Comparison of ENCODE assay signal across 1 cellular context in genomic region chr3:115783938-115784738, GRCh38.
TF ChIP-seq lines count a peak whose summit lies in the region.

No MANE protein-coding gene starts in this region.

TF ChIP-seq in HepG2, 621 proteins besides CTCF, POLR2A, EP300 and RAD21 (continued from another document and continues in another):
- TF ChIP-seq, protein P1, sequence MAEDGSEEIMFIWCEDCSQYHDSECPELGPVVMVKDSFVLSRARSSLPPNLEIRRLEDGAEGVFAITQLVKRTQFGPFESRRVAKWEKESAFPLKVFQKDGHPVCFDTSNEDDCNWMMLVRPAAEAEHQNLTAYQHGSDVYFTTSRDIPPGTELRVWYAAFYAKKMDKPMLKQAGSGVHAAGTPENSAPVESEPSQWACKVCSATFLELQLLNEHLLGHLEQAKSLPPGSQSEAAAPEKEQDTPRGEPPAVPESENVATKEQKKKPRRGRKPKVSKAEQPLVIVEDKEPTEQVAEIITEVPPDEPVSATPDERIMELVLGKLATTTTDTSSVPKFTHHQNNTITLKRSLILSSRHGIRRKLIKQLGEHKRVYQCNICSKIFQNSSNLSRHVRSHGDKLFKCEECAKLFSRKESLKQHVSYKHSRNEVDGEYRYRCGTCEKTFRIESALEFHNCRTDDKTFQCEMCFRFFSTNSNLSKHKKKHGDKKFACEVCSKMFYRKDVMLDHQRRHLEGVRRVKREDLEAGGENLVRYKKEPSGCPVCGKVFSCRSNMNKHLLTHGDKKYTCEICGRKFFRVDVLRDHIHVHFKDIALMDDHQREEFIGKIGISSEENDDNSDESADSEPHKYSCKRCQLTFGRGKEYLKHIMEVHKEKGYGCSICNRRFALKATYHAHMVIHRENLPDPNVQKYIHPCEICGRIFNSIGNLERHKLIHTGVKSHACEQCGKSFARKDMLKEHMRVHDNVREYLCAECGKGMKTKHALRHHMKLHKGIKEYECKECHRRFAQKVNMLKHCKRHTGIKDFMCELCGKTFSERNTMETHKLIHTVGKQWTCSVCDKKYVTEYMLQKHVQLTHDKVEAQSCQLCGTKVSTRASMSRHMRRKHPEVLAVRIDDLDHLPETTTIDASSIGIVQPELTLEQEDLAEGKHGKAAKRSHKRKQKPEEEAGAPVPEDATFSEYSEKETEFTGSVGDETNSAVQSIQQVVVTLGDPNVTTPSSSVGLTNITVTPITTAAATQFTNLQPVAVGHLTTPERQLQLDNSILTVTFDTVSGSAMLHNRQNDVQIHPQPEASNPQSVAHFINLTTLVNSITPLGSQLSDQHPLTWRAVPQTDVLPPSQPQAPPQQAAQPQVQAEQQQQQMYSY (CRISPR knock-in tag; IDR thresholded peaks at IDR 0.05), result no peak
- peak; percentile 23; the same call in 1 of the 2 replicates for TF ChIP-seq PHF20 (CRISPR knock-in tag; IDR thresholded peaks at IDR 0.05)
- TF ChIP-seq ISL2 (CRISPR knock-in tag; IDR thresholded peaks at IDR 0.05), result no peak
- peak; percentile 25; the same call in 1 of the 2 replicates for TF ChIP-seq ZBTB38 (CRISPR knock-in tag; IDR thresholded peaks at IDR 0.05)
- TF ChIP-seq SUZ12 (IDR thresholded peaks at IDR 0.05; ENCODE audit: low read depth, low read length), result no peak
- TF ChIP-seq ZNF777 (CRISPR knock-in tag; IDR thresholded peaks at IDR 0.05), result peak; percentile 92
- no peak for TF ChIP-seq ISX (CRISPR knock-in tag; conservative IDR thresholded peaks at IDR 0.05)
- TF ChIP-seq, protein P2, sequence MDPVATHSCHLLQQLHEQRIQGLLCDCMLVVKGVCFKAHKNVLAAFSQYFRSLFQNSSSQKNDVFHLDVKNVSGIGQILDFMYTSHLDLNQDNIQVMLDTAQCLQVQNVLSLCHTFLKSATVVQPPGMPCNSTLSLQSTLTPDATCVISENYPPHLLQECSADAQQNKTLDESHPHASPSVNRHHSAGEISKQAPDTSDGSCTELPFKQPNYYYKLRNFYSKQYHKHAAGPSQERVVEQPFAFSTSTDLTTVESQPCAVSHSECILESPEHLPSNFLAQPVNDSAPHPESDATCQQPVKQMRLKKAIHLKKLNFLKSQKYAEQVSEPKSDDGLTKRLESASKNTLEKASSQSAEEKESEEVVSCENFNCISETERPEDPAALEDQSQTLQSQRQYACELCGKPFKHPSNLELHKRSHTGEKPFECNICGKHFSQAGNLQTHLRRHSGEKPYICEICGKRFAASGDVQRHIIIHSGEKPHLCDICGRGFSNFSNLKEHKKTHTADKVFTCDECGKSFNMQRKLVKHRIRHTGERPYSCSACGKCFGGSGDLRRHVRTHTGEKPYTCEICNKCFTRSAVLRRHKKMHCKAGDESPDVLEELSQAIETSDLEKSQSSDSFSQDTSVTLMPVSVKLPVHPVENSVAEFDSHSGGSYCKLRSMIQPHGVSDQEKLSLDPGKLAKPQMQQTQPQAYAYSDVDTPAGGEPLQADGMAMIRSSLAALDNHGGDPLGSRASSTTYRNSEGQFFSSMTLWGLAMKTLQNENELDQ (CRISPR knock-in tag; IDR thresholded peaks at IDR 0.05; ENCODE audit: borderline replicate concordance), result no peak
- no peak for TF ChIP-seq ZNF780A (CRISPR knock-in tag; IDR thresholded peaks at IDR 0.05)
- TF ChIP-seq SMC3 (IDR thresholded peaks at IDR 0.05; ENCODE audit: low read length), result peak; percentile 37; the same call in 1 of the 2 replicates
- TF ChIP-seq ZUFSP (CRISPR knock-in tag; IDR thresholded peaks at IDR 0.05; ENCODE audit: borderline replicate concordance), result no peak
- TF ChIP-seq SRF (IDR thresholded peaks at IDR 0.05; ENCODE audit: low read depth, low read length), result no peak
- TF ChIP-seq MAF1 (CRISPR knock-in tag; IDR thresholded peaks at IDR 0.05; ENCODE audit: borderline replicate concordance), result no peak; the same call in 1 of the 2 replicates
- no peak for TF ChIP-seq ZNF7 (CRISPR knock-in tag; IDR thresholded peaks at IDR 0.05)
- TF ChIP-seq ZSCAN25 (CRISPR knock-in tag; IDR thresholded peaks at IDR 0.05), result peak; percentile 76; the same call in 1 of the 2 replicates
- peak; percentile 29; the same call in 1 of the 2 replicates for TF ChIP-seq ZNF792 (CRISPR knock-in tag; IDR thresholded peaks at IDR 0.05)
- TF ChIP-seq KAT8 (CRISPR knock-in tag; IDR thresholded peaks at IDR 0.05), result peak; percentile 12; the same call in 1 of the 2 replicates
- peak; percentile 93 for TF ChIP-seq GTF3A (CRISPR knock-in tag; conservative IDR thresholded peaks at IDR 0.05)
- TF ChIP-seq, protein P3, sequence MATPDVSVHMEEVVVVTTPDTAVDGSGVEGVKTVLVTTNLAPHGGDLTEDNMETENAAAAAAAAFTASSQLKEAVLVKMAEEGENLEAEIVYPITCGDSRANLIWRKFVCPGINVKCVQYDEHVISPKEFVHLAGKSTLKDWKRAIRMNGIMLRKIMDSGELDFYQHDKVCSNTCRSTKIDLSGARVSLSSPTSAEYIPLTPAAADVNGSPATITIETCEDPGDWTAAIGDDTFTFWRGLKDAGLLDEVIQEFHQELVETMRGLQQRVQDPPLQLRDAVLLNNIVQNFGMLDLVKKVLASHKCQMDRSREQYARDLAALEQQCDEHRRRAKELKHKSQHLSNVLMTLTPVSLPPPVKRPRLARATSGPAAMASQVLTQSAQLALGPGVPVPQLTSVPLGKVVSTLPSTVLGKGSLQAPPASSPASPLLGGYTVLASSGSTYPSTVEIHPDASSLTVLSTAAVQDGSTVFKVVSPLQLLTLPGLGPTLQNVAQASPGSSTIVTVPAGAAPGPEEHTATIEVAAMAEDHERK (CRISPR knock-in tag; IDR thresholded peaks at IDR 0.05; ENCODE audit: low read depth), result no peak
- TF ChIP-seq DR1 (CRISPR knock-in tag; IDR thresholded peaks at IDR 0.05), result no peak; the same call in 1 of the 2 replicates
- no peak for TF ChIP-seq SIN3B (IDR thresholded peaks at IDR 0.05; ENCODE audit: low read length)
- TF ChIP-seq DMTF1 (CRISPR knock-in tag; IDR thresholded peaks at IDR 0.05), result no peak
- TF ChIP-seq PPARG (CRISPR knock-in tag; conservative IDR thresholded peaks at IDR 0.05), result 0 out of 2 replicates have a peak, but pooled peaks have one; percentile 9
- TF ChIP-seq, protein P4, sequence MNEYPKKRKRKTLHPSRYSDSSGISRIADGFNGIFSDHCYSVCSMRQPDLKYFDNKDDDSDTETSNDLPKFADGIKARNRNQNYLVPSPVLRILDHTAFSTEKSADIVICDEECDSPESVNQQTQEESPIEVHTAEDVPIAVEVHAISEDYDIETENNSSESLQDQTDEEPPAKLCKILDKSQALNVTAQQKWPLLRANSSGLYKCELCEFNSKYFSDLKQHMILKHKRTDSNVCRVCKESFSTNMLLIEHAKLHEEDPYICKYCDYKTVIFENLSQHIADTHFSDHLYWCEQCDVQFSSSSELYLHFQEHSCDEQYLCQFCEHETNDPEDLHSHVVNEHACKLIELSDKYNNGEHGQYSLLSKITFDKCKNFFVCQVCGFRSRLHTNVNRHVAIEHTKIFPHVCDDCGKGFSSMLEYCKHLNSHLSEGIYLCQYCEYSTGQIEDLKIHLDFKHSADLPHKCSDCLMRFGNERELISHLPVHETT (CRISPR knock-in tag; conservative IDR thresholded peaks at IDR 0.05), result 0 out of 2 replicates have a peak, but pooled peaks have one; percentile 59
- peak; percentile 29; the same call in 1 of the 2 replicates for TF ChIP-seq ZNF891 (CRISPR knock-in tag; IDR thresholded peaks at IDR 0.05)
- peak; percentile 52; the same call in 1 of the 2 replicates for TF ChIP-seq THAP11 (CRISPR knock-in tag; IDR thresholded peaks at IDR 0.05)
- 0 out of 2 replicates have a peak, but pooled peaks have one; percentile 55 for TF ChIP-seq ZNF180 (CRISPR knock-in tag; IDR thresholded peaks at IDR 0.05; ENCODE audit: borderline replicate concordance, low read depth)
- no peak for TF ChIP-seq AKNA (CRISPR knock-in tag; IDR thresholded peaks at IDR 0.05; ENCODE audit: borderline replicate concordance)
- peak; percentile 32; the same call in 1 of the 2 replicates for TF ChIP-seq MAZ (IDR thresholded peaks at IDR 0.05; ENCODE audit: borderline replicate concordance, low read depth, low read length)
- peak; percentile 66; the same call in 1 of the 2 replicates for TF ChIP-seq MAZ (CRISPR knock-in tag; IDR thresholded peaks at IDR 0.05; ENCODE audit: low read depth)
- TF ChIP-seq ZNF800 (CRISPR knock-in tag; IDR thresholded peaks at IDR 0.05), result no peak
- TF ChIP-seq PLRG1 (conservative IDR thresholded peaks at IDR 0.05), result no peak
- peak; percentile 15 for TF ChIP-seq CBFB (CRISPR knock-in tag; IDR thresholded peaks at IDR 0.05)
- peak; percentile 57; the same call in 1 of the 2 replicates for TF ChIP-seq TFAP4 (IDR thresholded peaks at IDR 0.05; ENCODE audit: borderline replicate concordance, low read depth)
- no peak; the same call in 1 of the 2 replicates for TF ChIP-seq ZNF235 (CRISPR knock-in tag; IDR thresholded peaks at IDR 0.05; ENCODE audit: borderline replicate concordance)
